In genomic region chr5:931570-932145, GRCh38 we compare ENCODE assay signal across 24 cellular contexts. TPM values are rescaled to one million over a fixed set of nuclear protein-coding genes. Genes with fewer than 3 reads are reported as not detected.
"Had no signal": no experiment of that assay in that cellular context is flagged by ENCODE, and none has a peak within 500 bp of the region (broad histone marks: within the 10 kb centered on the region; RNA-seq: fewer than 3 reads in every experiment).

No MANE protein-coding gene starts in this region.

- H3K27me3 ChIP-seq: adrenal gland, vagina had no signal

- H3K4me3 ChIP-seq: adrenal gland, ascending aorta, hepatocyte, right lobe of liver, tibial nerve, vagina had no signal

- H3K4me1 ChIP-seq: ascending aorta, foreskin keratinocyte had no signal

- ATAC-seq: activated T-cell treated with anti-CD3 and anti-CD28 coated beads, Interleukin-2, amount 50 U/mL, for 4 hours; foreskin keratinocyte; right lobe of liver; stimulated activated naive CD8-positive, alpha-beta T cell treated with anti-CD3 and anti-CD28 coated beads, Interleukin-15, amount 100 ng/mL, for 72 hours; WTC11 had no signal

- H3K27ac ChIP-seq: ascending aorta, brain microvascular endothelial cell, foreskin keratinocyte, hepatocyte, right lobe of liver had no signal

- H3K36me3 ChIP-seq: adrenal gland, ascending aorta, brain microvascular endothelial cell, right lobe of liver, tibial nerve, vagina had no signal

- DNase-seq: activated CD4-positive, alpha-beta memory T cell treated with anti-CD3 and anti-CD28 coated beads for 36 hours; activated CD4-positive, alpha-beta T cell treated with anti-CD3 and anti-CD28 coated beads for 4 hours; activated naive CD4-positive, alpha-beta T cell; activated T-cell treated with anti-CD3 and anti-CD28 coated beads, Interleukin-2, amount 50 U/mL, for 4 hours; brain microvascular endothelial cell; central memory CD4-positive, alpha-beta T cell; effector memory CD4-positive, alpha-beta T cell; foreskin keratinocyte; immature natural killer cell; left ventricle myocardium superior; naive B cell; occipital lobe; posterior cingulate gyrus; small intestine; stimulated activated CD4-positive, alpha-beta T cell treated with anti-CD3 and anti-CD28 coated beads, Interleukin-2, amount 100 ng/mL, for 24 hours; T1000 had no signal

- H3K9me3 ChIP-seq: adrenal gland, ascending aorta, right lobe of liver, tibial nerve, vagina had no signal

RNA-seq across cellular contexts. Expression of gene TRIP13, which starts 39.0 kb away (rescaled TPM):
- total RNA-seq: ascending aorta had no signal
